1 cellular context compared by ENCODE assay signal in genomic region chr11:96389604-96390402, GRCh38.
TF ChIP-seq lines count a peak whose summit lies in the region.

TSS of gene CCDC82 (minus strand) at chr11:96389912. CDS start at chr11:96384747, 5,165 bp downstream.
TSS of gene JRKL (plus strand) at chr11:96390013. CDS start at chr11:96390650, 637 bp downstream.

TF ChIP-seq in HepG2, 621 proteins besides CTCF, POLR2A, EP300 and RAD21 (continued from another document and continues in another):
- TF ChIP-seq ZBTB26 (CRISPR knock-in tag; IDR thresholded peaks at IDR 0.05; ENCODE audit: borderline replicate concordance), result no peak
- TF ChIP-seq POLR2AphosphoS5 (IDR thresholded peaks at IDR 0.05; ENCODE audit: low read depth, low read length), result peak; percentile 77
- no peak for TF ChIP-seq TSC22D2 (CRISPR knock-in tag; IDR thresholded peaks at IDR 0.05; ENCODE audit: borderline replicate concordance)
- no peak for TF ChIP-seq EHMT2 (IDR thresholded peaks at IDR 0.05; ENCODE audit: borderline replicate concordance, low read depth, low read length)
- TF ChIP-seq NR1H2 (CRISPR knock-in tag; IDR thresholded peaks at IDR 0.05; ENCODE audit: borderline replicate concordance, low read depth), result no peak
- peak; percentile 81 for TF ChIP-seq MAZ (IDR thresholded peaks at IDR 0.05; ENCODE audit: borderline replicate concordance, low read depth, low read length)
- TF ChIP-seq MAZ (CRISPR knock-in tag; IDR thresholded peaks at IDR 0.05; ENCODE audit: low read depth), result peak; percentile 89
- no peak for TF ChIP-seq MED8 (CRISPR knock-in tag; IDR thresholded peaks at IDR 0.05; ENCODE audit: insufficient replicate concordance)
- TF ChIP-seq ZFX (CRISPR knock-in tag; IDR thresholded peaks at IDR 0.05; ENCODE audit: low read depth), result peak; percentile 72
- no peak for TF ChIP-seq CREB1 (IDR thresholded peaks at IDR 0.05)
- peak; percentile 80 for TF ChIP-seq CREB1 (CRISPR knock-in tag; IDR thresholded peaks at IDR 0.05)
- TF ChIP-seq TFAP4 (IDR thresholded peaks at IDR 0.05; ENCODE audit: borderline replicate concordance, low read depth), result peak; percentile 71; the same call in 1 of the 2 replicates
- no peak for TF ChIP-seq ZNF678 (CRISPR knock-in tag; IDR thresholded peaks at IDR 0.05)
- TF ChIP-seq, protein P1, sequence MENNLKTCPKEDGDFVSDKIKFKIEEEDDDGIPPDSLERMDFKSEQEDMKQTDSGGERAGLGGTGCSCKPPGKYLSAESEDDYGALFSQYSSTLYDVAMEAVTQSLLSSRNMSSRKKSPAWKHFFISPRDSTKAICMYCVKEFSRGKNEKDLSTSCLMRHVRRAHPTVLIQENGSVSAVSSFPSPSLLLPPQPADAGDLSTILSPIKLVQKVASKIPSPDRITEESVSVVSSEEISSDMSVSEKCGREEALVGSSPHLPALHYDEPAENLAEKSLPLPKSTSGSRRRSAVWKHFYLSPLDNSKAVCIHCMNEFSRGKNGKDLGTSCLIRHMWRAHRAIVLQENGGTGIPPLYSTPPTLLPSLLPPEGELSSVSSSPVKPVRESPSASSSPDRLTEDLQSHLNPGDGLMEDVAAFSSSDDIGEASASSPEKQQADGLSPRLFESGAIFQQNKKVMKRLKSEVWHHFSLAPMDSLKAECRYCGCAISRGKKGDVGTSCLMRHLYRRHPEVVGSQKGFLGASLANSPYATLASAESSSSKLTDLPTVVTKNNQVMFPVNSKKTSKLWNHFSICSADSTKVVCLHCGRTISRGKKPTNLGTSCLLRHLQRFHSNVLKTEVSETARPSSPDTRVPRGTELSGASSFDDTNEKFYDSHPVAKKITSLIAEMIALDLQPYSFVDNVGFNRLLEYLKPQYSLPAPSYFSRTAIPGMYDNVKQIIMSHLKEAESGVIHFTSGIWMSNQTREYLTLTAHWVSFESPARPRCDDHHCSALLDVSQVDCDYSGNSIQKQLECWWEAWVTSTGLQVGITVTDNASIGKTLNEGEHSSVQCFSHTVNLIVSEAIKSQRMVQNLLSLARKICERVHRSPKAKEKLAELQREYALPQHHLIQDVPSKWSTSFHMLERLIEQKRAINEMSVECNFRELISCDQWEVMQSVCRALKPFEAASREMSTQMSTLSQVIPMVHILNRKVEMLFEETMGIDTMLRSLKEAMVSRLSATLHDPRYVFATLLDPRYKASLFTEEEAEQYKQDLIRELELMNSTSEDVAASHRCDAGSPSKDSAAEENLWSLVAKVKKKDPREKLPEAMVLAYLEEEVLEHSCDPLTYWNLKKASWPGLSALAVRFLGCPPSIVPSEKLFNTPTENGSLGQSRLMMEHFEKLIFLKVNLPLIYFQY (CRISPR knock-in tag; IDR thresholded peaks at IDR 0.05; ENCODE audit: borderline replicate concordance), result peak; percentile 44
- 0 out of 2 replicates have a peak, but pooled peaks have one; percentile 59 for TF ChIP-seq ZNF766 (CRISPR knock-in tag; IDR thresholded peaks at IDR 0.05; ENCODE audit: borderline replicate concordance)
- TF ChIP-seq ZNF567 (CRISPR knock-in tag; IDR thresholded peaks at IDR 0.05; ENCODE audit: borderline replicate concordance), result no peak
- TF ChIP-seq ZNF724P (CRISPR knock-in tag; IDR thresholded peaks at IDR 0.05; ENCODE audit: borderline replicate concordance), result no peak
- TF ChIP-seq, protein P2, sequence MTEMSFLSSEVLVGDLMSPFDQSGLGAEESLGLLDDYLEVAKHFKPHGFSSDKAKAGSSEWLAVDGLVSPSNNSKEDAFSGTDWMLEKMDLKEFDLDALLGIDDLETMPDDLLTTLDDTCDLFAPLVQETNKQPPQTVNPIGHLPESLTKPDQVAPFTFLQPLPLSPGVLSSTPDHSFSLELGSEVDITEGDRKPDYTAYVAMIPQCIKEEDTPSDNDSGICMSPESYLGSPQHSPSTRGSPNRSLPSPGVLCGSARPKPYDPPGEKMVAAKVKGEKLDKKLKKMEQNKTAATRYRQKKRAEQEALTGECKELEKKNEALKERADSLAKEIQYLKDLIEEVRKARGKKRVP (CRISPR knock-in tag; IDR thresholded peaks at IDR 0.05), result peak in 1 of 2 experiments; percentile 28; a peak in 1 of 4 replicates
- no peak for TF ChIP-seq ZNF780A (CRISPR knock-in tag; IDR thresholded peaks at IDR 0.05)
- TF ChIP-seq, protein P3, sequence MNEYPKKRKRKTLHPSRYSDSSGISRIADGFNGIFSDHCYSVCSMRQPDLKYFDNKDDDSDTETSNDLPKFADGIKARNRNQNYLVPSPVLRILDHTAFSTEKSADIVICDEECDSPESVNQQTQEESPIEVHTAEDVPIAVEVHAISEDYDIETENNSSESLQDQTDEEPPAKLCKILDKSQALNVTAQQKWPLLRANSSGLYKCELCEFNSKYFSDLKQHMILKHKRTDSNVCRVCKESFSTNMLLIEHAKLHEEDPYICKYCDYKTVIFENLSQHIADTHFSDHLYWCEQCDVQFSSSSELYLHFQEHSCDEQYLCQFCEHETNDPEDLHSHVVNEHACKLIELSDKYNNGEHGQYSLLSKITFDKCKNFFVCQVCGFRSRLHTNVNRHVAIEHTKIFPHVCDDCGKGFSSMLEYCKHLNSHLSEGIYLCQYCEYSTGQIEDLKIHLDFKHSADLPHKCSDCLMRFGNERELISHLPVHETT (CRISPR knock-in tag; conservative IDR thresholded peaks at IDR 0.05), result no peak
- TF ChIP-seq LCORL (IDR thresholded peaks at IDR 0.05), result no peak
- TF ChIP-seq LCORL (CRISPR knock-in tag; IDR thresholded peaks at IDR 0.05), result peak; percentile 92
- no peak for TF ChIP-seq ZNF615 (CRISPR knock-in tag; IDR thresholded peaks at IDR 0.05; ENCODE audit: borderline replicate concordance)
- no peak for TF ChIP-seq HNF4G (IDR thresholded peaks at IDR 0.05; ENCODE audit: borderline replicate concordance, low read depth, low read length)
- no peak for TF ChIP-seq HNF4G (CRISPR knock-in tag; IDR thresholded peaks at IDR 0.05; ENCODE audit: borderline replicate concordance, low read depth)
- TF ChIP-seq, protein P4, sequence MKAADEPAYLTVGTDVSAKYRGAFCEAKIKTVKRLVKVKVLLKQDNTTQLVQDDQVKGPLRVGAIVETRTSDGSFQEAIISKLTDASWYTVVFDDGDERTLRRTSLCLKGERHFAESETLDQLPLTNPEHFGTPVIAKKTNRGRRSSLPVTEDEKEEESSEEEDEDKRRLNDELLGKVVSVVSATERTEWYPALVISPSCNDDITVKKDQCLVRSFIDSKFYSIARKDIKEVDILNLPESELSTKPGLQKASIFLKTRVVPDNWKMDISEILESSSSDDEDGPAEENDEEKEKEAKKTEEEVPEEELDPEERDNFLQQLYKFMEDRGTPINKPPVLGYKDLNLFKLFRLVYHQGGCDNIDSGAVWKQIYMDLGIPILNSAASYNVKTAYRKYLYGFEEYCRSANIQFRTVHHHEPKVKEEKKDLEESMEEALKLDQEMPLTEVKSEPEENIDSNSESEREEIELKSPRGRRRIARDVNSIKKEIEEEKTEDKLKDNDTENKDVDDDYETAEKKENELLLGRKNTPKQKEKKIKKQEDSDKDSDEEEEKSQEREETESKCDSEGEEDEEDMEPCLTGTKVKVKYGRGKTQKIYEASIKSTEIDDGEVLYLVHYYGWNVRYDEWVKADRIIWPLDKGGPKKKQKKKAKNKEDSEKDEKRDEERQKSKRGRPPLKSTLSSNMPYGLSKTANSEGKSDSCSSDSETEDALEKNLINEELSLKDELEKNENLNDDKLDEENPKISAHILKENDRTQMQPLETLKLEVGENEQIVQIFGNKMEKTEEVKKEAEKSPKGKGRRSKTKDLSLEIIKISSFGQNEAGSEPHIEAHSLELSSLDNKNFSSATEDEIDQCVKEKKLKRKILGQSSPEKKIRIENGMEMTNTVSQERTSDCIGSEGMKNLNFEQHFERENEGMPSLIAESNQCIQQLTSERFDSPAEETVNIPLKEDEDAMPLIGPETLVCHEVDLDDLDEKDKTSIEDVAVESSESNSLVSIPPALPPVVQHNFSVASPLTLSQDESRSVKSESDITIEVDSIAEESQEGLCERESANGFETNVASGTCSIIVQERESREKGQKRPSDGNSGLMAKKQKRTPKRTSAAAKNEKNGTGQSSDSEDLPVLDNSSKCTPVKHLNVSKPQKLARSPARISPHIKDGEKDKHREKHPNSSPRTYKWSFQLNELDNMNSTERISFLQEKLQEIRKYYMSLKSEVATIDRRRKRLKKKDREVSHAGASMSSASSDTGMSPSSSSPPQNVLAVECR (CRISPR knock-in tag; IDR thresholded peaks at IDR 0.05; ENCODE audit: borderline replicate concordance), result peak; percentile 96
- no peak; the same call in 1 of the 2 replicates for TF ChIP-seq ONECUT2 (CRISPR knock-in tag; IDR thresholded peaks at IDR 0.05)
- TF ChIP-seq, protein P5, sequence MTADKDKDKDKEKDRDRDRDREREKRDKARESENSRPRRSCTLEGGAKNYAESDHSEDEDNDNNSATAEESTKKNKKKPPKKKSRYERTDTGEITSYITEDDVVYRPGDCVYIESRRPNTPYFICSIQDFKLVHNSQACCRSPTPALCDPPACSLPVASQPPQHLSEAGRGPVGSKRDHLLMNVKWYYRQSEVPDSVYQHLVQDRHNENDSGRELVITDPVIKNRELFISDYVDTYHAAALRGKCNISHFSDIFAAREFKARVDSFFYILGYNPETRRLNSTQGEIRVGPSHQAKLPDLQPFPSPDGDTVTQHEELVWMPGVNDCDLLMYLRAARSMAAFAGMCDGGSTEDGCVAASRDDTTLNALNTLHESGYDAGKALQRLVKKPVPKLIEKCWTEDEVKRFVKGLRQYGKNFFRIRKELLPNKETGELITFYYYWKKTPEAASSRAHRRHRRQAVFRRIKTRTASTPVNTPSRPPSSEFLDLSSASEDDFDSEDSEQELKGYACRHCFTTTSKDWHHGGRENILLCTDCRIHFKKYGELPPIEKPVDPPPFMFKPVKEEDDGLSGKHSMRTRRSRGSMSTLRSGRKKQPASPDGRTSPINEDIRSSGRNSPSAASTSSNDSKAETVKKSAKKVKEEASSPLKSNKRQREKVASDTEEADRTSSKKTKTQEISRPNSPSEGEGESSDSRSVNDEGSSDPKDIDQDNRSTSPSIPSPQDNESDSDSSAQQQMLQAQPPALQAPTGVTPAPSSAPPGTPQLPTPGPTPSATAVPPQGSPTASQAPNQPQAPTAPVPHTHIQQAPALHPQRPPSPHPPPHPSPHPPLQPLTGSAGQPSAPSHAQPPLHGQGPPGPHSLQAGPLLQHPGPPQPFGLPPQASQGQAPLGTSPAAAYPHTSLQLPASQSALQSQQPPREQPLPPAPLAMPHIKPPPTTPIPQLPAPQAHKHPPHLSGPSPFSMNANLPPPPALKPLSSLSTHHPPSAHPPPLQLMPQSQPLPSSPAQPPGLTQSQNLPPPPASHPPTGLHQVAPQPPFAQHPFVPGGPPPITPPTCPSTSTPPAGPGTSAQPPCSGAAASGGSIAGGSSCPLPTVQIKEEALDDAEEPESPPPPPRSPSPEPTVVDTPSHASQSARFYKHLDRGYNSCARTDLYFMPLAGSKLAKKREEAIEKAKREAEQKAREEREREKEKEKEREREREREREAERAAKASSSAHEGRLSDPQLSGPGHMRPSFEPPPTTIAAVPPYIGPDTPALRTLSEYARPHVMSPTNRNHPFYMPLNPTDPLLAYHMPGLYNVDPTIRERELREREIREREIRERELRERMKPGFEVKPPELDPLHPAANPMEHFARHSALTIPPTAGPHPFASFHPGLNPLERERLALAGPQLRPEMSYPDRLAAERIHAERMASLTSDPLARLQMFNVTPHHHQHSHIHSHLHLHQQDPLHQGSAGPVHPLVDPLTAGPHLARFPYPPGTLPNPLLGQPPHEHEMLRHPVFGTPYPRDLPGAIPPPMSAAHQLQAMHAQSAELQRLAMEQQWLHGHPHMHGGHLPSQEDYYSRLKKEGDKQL (CRISPR knock-in tag; IDR thresholded peaks at IDR 0.05; ENCODE audit: low read depth), result no peak
- TF ChIP-seq ZNF142 (CRISPR knock-in tag; IDR thresholded peaks at IDR 0.05), result no peak
- peak; percentile 85; the same call in 1 of the 2 replicates for TF ChIP-seq ZFP82 (CRISPR knock-in tag; IDR thresholded peaks at IDR 0.05; ENCODE audit: borderline replicate concordance)
- TF ChIP-seq STAT5B (CRISPR knock-in tag; IDR thresholded peaks at IDR 0.05), result peak; percentile 71; the same call in 1 of the 2 replicates
